16 cellular contexts compared by ENCODE assay signal in the genomic region with DNA sequence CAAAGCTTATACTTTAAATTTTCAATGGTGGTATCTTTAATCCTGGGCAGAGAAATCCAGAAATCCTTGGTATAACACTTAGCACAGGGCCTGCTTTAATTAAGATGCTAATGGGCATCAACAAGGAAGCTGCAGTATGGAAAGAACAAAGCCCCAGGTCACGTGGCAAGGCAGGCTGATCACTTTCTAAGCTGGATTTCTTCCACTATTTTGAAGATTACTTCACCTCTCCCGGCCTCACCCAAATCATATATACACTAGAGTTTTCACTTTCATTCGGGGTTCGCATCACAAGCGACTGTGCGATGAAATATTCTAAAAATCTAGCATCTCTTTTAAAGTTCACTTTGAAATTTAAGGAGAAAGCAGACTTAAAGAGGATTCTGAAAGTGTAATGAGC.
DNase-seq lines count a peak whose midpoint lies in the region; ATAC-seq and TF ChIP-seq lines count a peak whose summit lies in the region.
"Had no signal": no experiment of that assay in that cellular context is flagged by ENCODE, and none has a peak within 500 bp of the region (broad histone marks: within the 10 kb centered on the region; RNA-seq: fewer than 3 reads in every experiment).

No MANE protein-coding gene starts in this region.

- H3K9ac ChIP-seq in neural progenitor cell, result no peak overlapping the region

- no peak for TF ChIP-seq CTCF in heart right ventricle (IDR thresholded peaks at IDR 0.05)
- no peak for TF ChIP-seq CTCF in fibroblast of mammary gland (conservative IDR thresholded peaks at IDR 0.05; ENCODE audit: control insufficient read depth, insufficient read depth, low read depth, low read length)
- TF ChIP-seq CTCF in neural progenitor cell (IDR thresholded peaks at IDR 0.05), result no peak
- TF ChIP-seq CTCF in uterus (IDR thresholded peaks at IDR 0.05), result no peak

- WGBS in heart right ventricle, 2 donors, result 53 to 65% methylated on average over 6 of the region's 6 CpGs

- no peaks in the 10 kb centered on the region for H3K9me3 Mint-ChIP-seq in neural progenitor cell
- H3K9me3 Mint-ChIP-seq: dendritic cell treated with granulocyte-macrophage colony-stimulating factor and Interleukin-4, amounts not matched to agents 40 ng/mL and 50 ng/mL, for 4 days; naive B cell; stimulated activated memory B cell treated with anti-CD40 and anti-IgM and Interleukin-4, amounts not matched to agents 10 μg/mL and 1 μg/mL and 100 μg/mL, for 72 hours had no signal

- peak overlapping the region in 6 of 10 donors; percentile 22 to 43 (median 27) for H3K27ac ChIP-seq in heart right ventricle
- H3K27ac ChIP-seq in neural progenitor cell, result no peak overlapping the region
- peak overlapping the region; percentile 31 to 50 for H3K27ac ChIP-seq in uterus

- DNase-seq in heart right ventricle (no peak), left ventricle myocardium superior (no peak), fibroblast of mammary gland (ENCODE audit: low read depth) (peak; percentile 50), neural progenitor cell (ENCODE audit: low spot score) (peak; percentile 65), uterus (no peak), occipital lobe (lab: John Stamatoyannopoulos, UW) (no peak)
- DNase-seq in effector CD4-positive, alpha-beta T cell, result no peak
- DNase-seq: 8988T; activated CD4-positive, alpha-beta T cell treated with anti-CD3 and anti-CD28 coated beads, Interleukin-2, amount 50 U/mL, for 1 hour; activated naive CD4-positive, alpha-beta T cell treated with Interleukin-2 at 50 U/mL for 16 hours; Calu3; naive B cell; SHP77 treated with DMSO at 0.1 percent for 48 hours had no signal

- no peak overlapping the region for H2AFZ ChIP-seq in neural progenitor cell (replicated peaks)

- no peak overlapping the region for H3K4me3 ChIP-seq in heart right ventricle
- H3K4me3 ChIP-seq in fibroblast of mammary gland (ENCODE audit: control insufficient read depth, low read depth, low read length), result no peak overlapping the region
- H3K4me3 ChIP-seq in neural progenitor cell, result no peak overlapping the region
- no peak overlapping the region for H3K4me3 ChIP-seq in uterus

- peaks cover 16% of the 10 kb centered on the region for H3F3A ChIP-seq in neural progenitor cell (ENCODE audit: low read depth)

- ATAC-seq in heart right ventricle (peak in 3 of 8 donors; percentile 37 to 43 (median 37)), left ventricle myocardium superior (no peak), GM18867 (IDR thresholded peaks at IDR 0.05; ENCODE audit: unreplicated experiment) (no peak)
- ATAC-seq: stimulated activated memory B cell treated with anti-CD40 and anti-IgM and Interleukin-4, amounts not matched to agents 10 μg/mL and 1 μg/mL and 100 μg/mL, for 72 hours had no signal

- H3K79me2 ChIP-seq in neural progenitor cell (ENCODE audit: low read depth), result no peaks in the 10 kb centered on the region

- TF ChIP-seq POLR2A in uterus (IDR thresholded peaks at IDR 0.05), result no peak

- H3K4me1 Mint-ChIP-seq in neural progenitor cell, result peaks cover 25% of the 10 kb centered on the region
- H3K4me1 Mint-ChIP-seq: naive B cell; stimulated activated memory B cell treated with anti-CD40 and anti-IgM and Interleukin-4, amounts not matched to agents 10 μg/mL and 1 μg/mL and 100 μg/mL, for 72 hours had no signal

- H3K36me3 ChIP-seq in heart right ventricle, result peaks cover 0 to 7% (median 0%) of the 10 kb centered on the region in 9 donors
- no peaks in the 10 kb centered on the region for H3K36me3 ChIP-seq in neural progenitor cell
- H3K36me3 ChIP-seq in uterus, result no peaks in the 10 kb centered on the region

- no peaks in the 10 kb centered on the region for H3K27me3 Mint-ChIP-seq in neural progenitor cell (ENCODE audit: insufficient read depth, low read depth)
- H3K27me3 Mint-ChIP-seq: dendritic cell treated with granulocyte-macrophage colony-stimulating factor and Interleukin-4, amounts not matched to agents 40 ng/mL and 50 ng/mL, for 4 days had no signal

- H3K9me3 ChIP-seq in heart right ventricle (no peaks in the 10 kb centered on the region), neural progenitor cell (ENCODE audit: low read depth) (no peaks in the 10 kb centered on the region), uterus (no peaks in the 10 kb centered on the region)

- H3K36me3 Mint-ChIP-seq in neural progenitor cell, result no peaks in the 10 kb centered on the region
- H3K36me3 Mint-ChIP-seq: naive B cell; stimulated activated memory B cell treated with anti-CD40 and anti-IgM and Interleukin-4, amounts not matched to agents 10 μg/mL and 1 μg/mL and 100 μg/mL, for 72 hours had no signal

- H3K27ac Mint-ChIP-seq in neural progenitor cell, result no peak overlapping the region
- H3K27ac Mint-ChIP-seq: dendritic cell treated with granulocyte-macrophage colony-stimulating factor and Interleukin-4, amounts not matched to agents 40 ng/mL and 50 ng/mL, for 4 days; naive B cell; stimulated activated memory B cell treated with anti-CD40 and anti-IgM and Interleukin-4, amounts not matched to agents 10 μg/mL and 1 μg/mL and 100 μg/mL, for 72 hours had no signal

- peak overlapping the region; percentile 45 for H3K4me2 ChIP-seq in neural progenitor cell

- H3K4me1 ChIP-seq in heart right ventricle (peaks cover 8 to 61% (median 42%) of the 10 kb centered on the region in 9 donors), neural progenitor cell (peaks cover 22% of the 10 kb centered on the region), uterus (peaks cover 4 to 10% of the 10 kb centered on the region in 2 donors)

- intact Hi-C loops in heart right ventricle (cut with DNase I) (no loop called here), left ventricle myocardium superior (cut with micrococcal nuclease) (no loop called here), uterus (cut with DNase I; ENCODE audit: low total_unique reads) (no loop called here)

- H3K27me3 ChIP-seq in heart right ventricle, result no peaks in the 10 kb centered on the region
- H3K27me3 ChIP-seq in neural progenitor cell, result no peaks in the 10 kb centered on the region
- no peaks in the 10 kb centered on the region for H3K27me3 ChIP-seq in uterus

- H4K20me1 ChIP-seq in neural progenitor cell (ENCODE audit: low read depth), result no peaks in the 10 kb centered on the region

- H3K4me3 Mint-ChIP-seq in neural progenitor cell, result no peak overlapping the region
- H3K4me3 Mint-ChIP-seq: dendritic cell treated with granulocyte-macrophage colony-stimulating factor and Interleukin-4, amounts not matched to agents 40 ng/mL and 50 ng/mL, for 4 days; naive B cell; stimulated activated memory B cell treated with anti-CD40 and anti-IgM and Interleukin-4, amounts not matched to agents 10 μg/mL and 1 μg/mL and 100 μg/mL, for 72 hours had no signal

Comparison
In these comparisons a context has a peak if more than half of its experiments do, and no peak if none do; other contexts are left out.
1. DNase-seq: peak in fibroblast of mammary gland (single experiment) and neural progenitor cell (single experiment); none in heart right ventricle (0 of 2), left ventricle myocardium superior (single experiment), uterus (0 of 2), effector CD4-positive, alpha-beta T cell (single experiment) and occipital lobe (single experiment).